In the genomic region with DNA sequence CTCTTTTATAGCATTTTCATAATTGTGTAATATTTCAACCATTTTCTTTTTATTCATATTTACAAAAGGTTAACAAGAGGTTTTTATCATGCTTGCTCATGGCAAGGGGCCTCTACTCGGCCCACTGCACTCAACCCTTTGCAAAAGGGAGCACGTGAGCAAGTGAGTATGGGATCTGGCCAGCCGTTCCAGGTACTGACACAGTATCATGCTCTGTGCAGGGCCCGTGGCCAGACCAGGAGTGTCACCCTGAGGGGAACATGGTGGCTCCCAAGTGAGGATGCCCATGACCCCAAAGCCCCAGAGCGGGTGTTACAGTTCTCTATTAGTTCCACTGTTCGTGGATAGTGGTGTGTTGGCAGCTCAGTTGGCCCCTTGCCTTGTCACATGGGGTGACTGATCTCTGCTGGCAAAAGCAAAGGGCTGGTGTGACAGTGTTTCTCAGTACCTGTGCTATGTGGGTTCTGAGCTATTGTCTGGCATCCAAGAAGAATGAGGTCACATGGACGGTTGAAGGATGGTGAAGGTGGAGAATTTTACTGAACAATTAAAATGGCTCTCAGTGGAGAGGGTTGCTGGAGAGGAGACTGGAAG, we compare ENCODE assay signal across 22 cellular contexts.
DNase-seq lines count a peak whose midpoint lies in the region; ATAC-seq, FAIRE-seq and TF ChIP-seq lines count a peak whose summit lies in the region.
"Had no signal": no experiment of that assay in that cellular context is flagged by ENCODE, and none has a peak within 500 bp of the region (broad histone marks: within the 10 kb centered on the region; RNA-seq: fewer than 3 reads in every experiment).

No MANE protein-coding gene starts in this region.

- TF ChIP-seq CTCF in bronchial epithelial cell (IDR thresholded peaks at IDR 0.05; ENCODE audit: insufficient read depth, low read length, severe bottlenecking) (no peak), upper lobe of right lung (IDR thresholded peaks at IDR 0.05) (no peak)

- peak; percentile 43 for FAIRE-seq in bronchial epithelial cell (lab: Jason Lieb, UNC)
- FAIRE-seq: A549, G401.6, GM12892, H1 had no signal

- H3K27ac ChIP-seq in upper lobe of right lung = no peak overlapping the region
- H3K27ac ChIP-seq: A549, GM23248 had no signal

- no peak for DNase-seq in bronchial epithelial cell (ENCODE audit: low read depth)
- DNase-seq in left lobe of liver (ENCODE audit: low spot score) = no peak
- DNase-seq in upper lobe of right lung = no peak
- no peak for DNase-seq in Ammon's horn (ENCODE audit: low spot score)
- no peak for DNase-seq in HCEC 1CT
- DNase-seq: 8988T; ACHN; AML-193; C1 segment of cervical spinal cord; Calu3; CD4-positive, alpha-beta memory T cell; COR-L47; DMS53; DMS79 treated with DMSO at 0.1 percent for 48 hours; GM23248; H7 had no signal

- no peaks in the 10 kb centered on the region for H3K36me3 ChIP-seq in bronchial epithelial cell (ENCODE audit: control insufficient read depth, insufficient read depth, low read length)
- H3K36me3 ChIP-seq in upper lobe of right lung = no peaks in the 10 kb centered on the region

- H3K4me1 ChIP-seq in upper lobe of right lung = no peaks in the 10 kb centered on the region
- H3K4me1 ChIP-seq: A549 had no signal

- intact Hi-C loops in upper lobe of right lung (cut with DNase I) = no loop called here

- ATAC-seq in left lobe of liver = peak; percentile 60
- peak; percentile 16 for ATAC-seq in upper lobe of right lung
- ATAC-seq in GM19452 (IDR thresholded peaks at IDR 0.05; ENCODE audit: unreplicated experiment) = no peak
- ATAC-seq: A549, HCT116 had no signal

- H3K4me3 ChIP-seq in bronchial epithelial cell (ENCODE audit: low read depth, low read length) (no peak overlapping the region), upper lobe of right lung (no peak overlapping the region)
- H3K4me3 ChIP-seq: A549, GM23248 had no signal

- H3K9me3 ChIP-seq in upper lobe of right lung = no peaks in the 10 kb centered on the region
- H3K9me3 ChIP-seq: A549 had no signal

- H3K27me3 ChIP-seq in bronchial epithelial cell (ENCODE audit: control insufficient read depth, insufficient read depth, low read length) (no peaks in the 10 kb centered on the region), upper lobe of right lung (no peaks in the 10 kb centered on the region)
